Comparison of ENCODE assay signal across 25 cellular contexts in the genomic region with DNA sequence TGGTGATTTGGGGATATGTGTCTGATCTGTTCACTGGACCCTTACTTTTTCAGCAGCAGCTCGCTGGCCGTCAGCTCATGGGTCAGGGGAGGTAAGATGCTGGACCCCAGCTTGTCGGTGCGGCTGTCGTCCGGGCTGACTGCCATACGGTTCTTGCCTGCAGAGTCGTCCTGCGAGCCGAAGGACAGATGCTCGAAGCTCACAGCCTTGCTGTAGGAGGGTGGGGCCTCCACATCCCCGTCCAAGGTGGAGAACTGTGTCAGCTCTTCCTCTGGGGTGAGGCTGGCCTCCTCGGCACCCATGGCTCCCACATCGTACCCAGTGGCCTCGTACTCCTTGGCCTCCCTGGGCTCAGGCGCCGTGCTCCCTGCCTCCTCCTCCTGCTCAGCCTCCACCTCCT.
A peak's percentile ranks its signal among the peaks of the same experiment; 100 is the strongest.
DNase-seq lines count a peak whose midpoint lies in the region; ATAC-seq, FAIRE-seq and TF ChIP-seq lines count a peak whose summit lies in the region.
"Had no signal": no experiment of that assay in that cellular context is flagged by ENCODE, and none has a peak within 500 bp of the region (broad histone marks: within the 10 kb centered on the region; RNA-seq: fewer than 3 reads in every experiment).

No MANE protein-coding gene starts in this region.

- H3K27me3 Mint-ChIP-seq in stimulated activated memory B cell treated with anti-CD40 and anti-IgM and Interleukin-4, amounts not matched to agents 10 μg/mL and 1 μg/mL and 100 μg/mL, for 72 hours: peaks cover 9% of the 10 kb centered on the region

- no peaks in the 10 kb centered on the region; a peak in 1 of 7 replicates for H3K4me1 ChIP-seq in H1 (replicated peaks in 1 of 4; ENCODE audit: control insufficient read depth in 3 of 4, insufficient read depth in 4 of 4, low read length in 3 of 4)
- peaks cover 14% of the 10 kb centered on the region for H3K4me1 ChIP-seq in HepG2 (ENCODE audit: insufficient read depth, low read length)
- no peaks in the 10 kb centered on the region for H3K4me1 ChIP-seq in upper lobe of right lung
- no peaks in the 10 kb centered on the region for H3K4me1 ChIP-seq in mucosa of descending colon (ENCODE audit: low read depth)
- H3K4me1 ChIP-seq: A549; BE2C; BLaER1 treated with 17β-estradiol and CSF1 and Interleukin-3, amounts not matched to agents 10 nM and 100 nM had no signal

- H3K4me3 ChIP-seq in H1 (ENCODE audit: extremely low read depth in 1 of 4, insufficient read depth in 2 of 4, low read depth in 3 of 4, low read length in 4 of 4) (no peak overlapping the region), HepG2 (replicated peaks in 1 of 3; ENCODE audit: insufficient read depth in 1 of 3, low read depth in 2 of 3, low read length in 3 of 3) (no peak overlapping the region), upper lobe of right lung (no peak overlapping the region), mucosa of descending colon (no peak overlapping the region)
- H3K4me3 ChIP-seq: A549; BLaER1 treated with 17β-estradiol and CSF1 and Interleukin-3, amounts not matched to agents 10 nM and 100 nM had no signal

- TF ChIP-seq POLR2A in H1 (IDR thresholded peaks at IDR 0.05; ENCODE audit: control extremely low read depth in 1 of 2, low read depth in 2 of 2, low read length in 2 of 2): no peak
- no peak for TF ChIP-seq POLR2A in HepG2 (IDR thresholded peaks at IDR 0.05; ENCODE audit: insufficient read depth in 1 of 2, low read depth in 2 of 2, low read length in 2 of 2)

- H3K9ac ChIP-seq in H1 (replicated peaks in 1 of 4; ENCODE audit: extremely low read depth in 1 of 4, low read depth in 3 of 4, low read length in 3 of 4): no peak overlapping the region
- no peak overlapping the region for H3K9ac ChIP-seq in HepG2 (ENCODE audit: insufficient read depth, low read depth, low read length)
- H3K9ac ChIP-seq: BLaER1 treated with 17β-estradiol and CSF1 and Interleukin-3, amounts not matched to agents 10 nM and 100 nM had no signal

- CTCF ChIA-PET in H1 (lab: Charles Lee; ENCODE audit: partially characterized antibody): no interaction called here
- CTCF ChIA-PET in HepG2 (lab: Yijun Ruan, JAX; ENCODE audit: low intra/inter-chr PET ratio, low total read pairs): no interaction called here

- H3K9me3 ChIP-seq in H1 (ENCODE audit: insufficient read depth in 2 of 2, low read depth in 1 of 2, low read length in 1 of 2) (no peaks in the 10 kb centered on the region), HepG2 (ENCODE audit: low read length) (no peaks in the 10 kb centered on the region), upper lobe of right lung (no peaks in the 10 kb centered on the region), mucosa of descending colon (no peaks in the 10 kb centered on the region)
- H3K9me3 ChIP-seq: A549; BE2C; BLaER1 treated with 17β-estradiol and CSF1 and Interleukin-3, amounts not matched to agents 10 nM and 100 nM had no signal

- no peaks in the 10 kb centered on the region for H3K4me1 Mint-ChIP-seq in stimulated activated memory B cell treated with anti-CD40 and anti-IgM and Interleukin-4, amounts not matched to agents 10 μg/mL and 1 μg/mL and 100 μg/mL, for 72 hours
- H3K4me1 Mint-ChIP-seq: CD14-positive monocyte; CD8-positive, alpha-beta memory T cell had no signal

- no peak overlapping the region for H4K91ac ChIP-seq in H1 (replicated peaks; ENCODE audit: insufficient read length, low read length)

- no TSS peak for BruUV-seq in HepG2 (replicated peaks; lab: Mats Ljungman, UMichigan)

- no peaks in the 10 kb centered on the region for H4K20me1 ChIP-seq in H1 (replicated peaks in 1 of 2; ENCODE audit: control insufficient read depth in 1 of 2, insufficient read depth in 2 of 2, low read length in 2 of 2)
- H4K20me1 ChIP-seq in HepG2 (ENCODE audit: insufficient read depth, low read length): no peaks in the 10 kb centered on the region
- H4K20me1 ChIP-seq: BLaER1 treated with 17β-estradiol and CSF1 and Interleukin-3, amounts not matched to agents 10 nM and 100 nM had no signal

- no peak overlapping the region for H2BK5ac ChIP-seq in H1 (ENCODE audit: low read depth, low read length)

- H2BK20ac ChIP-seq in H1 (ENCODE audit: low read length): no peak overlapping the region

- no peak overlapping the region for H2AFZ ChIP-seq in H1 (ENCODE audit: low read length)
- no peak overlapping the region for H2AFZ ChIP-seq in HepG2 (ENCODE audit: low read length)

- TF ChIP-seq EP300 in H1 (IDR thresholded peaks at IDR 0.05; ENCODE audit: borderline replicate concordance in 1 of 2, low read depth in 2 of 2, low read length in 2 of 2) (no peak), HepG2 (IDR thresholded peaks at IDR 0.05; ENCODE audit: low read depth in 2 of 2, low read length in 2 of 2) (no peak), HepG2 (CRISPR knock-in tag; IDR thresholded peaks at IDR 0.05; ENCODE audit: borderline replicate concordance) (no peak)

- no peak overlapping the region for H3K4ac ChIP-seq in H1 (replicated peaks; ENCODE audit: insufficient read length, low read depth, low read length)

- WGBS in H1 (ENCODE audit: extremely low coverage in 1 of 2, insufficient coverage in 1 of 2, insufficient read length in 1 of 2, insufficient replicate concordance in 2 of 2, low coverage in 1 of 2, low lambda C conversion rate in 2 of 2, missing lambda C conversion rate in 1 of 2), 2 experiments: 92% methylated on average over 15 of the region's 17 CpGs; no CpG with 5 or more reads in 1 of the 2 experiments
- WGBS in HepG2 (ENCODE audit: low lambda C conversion rate): 81% methylated on average over 10 of the region's 17 CpGs

- no peak overlapping the region for H3K23ac ChIP-seq in H1 (ENCODE audit: insufficient read length)

- no peaks in the 10 kb centered on the region for H3K79me1 ChIP-seq in H1 (ENCODE audit: low read depth, low read length)

- no peaks in the 10 kb centered on the region for H3K36me3 Mint-ChIP-seq in stimulated activated memory B cell treated with anti-CD40 and anti-IgM and Interleukin-4, amounts not matched to agents 10 μg/mL and 1 μg/mL and 100 μg/mL, for 72 hours
- H3K36me3 Mint-ChIP-seq: CD14-positive monocyte; CD8-positive, alpha-beta memory T cell had no signal

- FAIRE-seq in H1 (lab: Jason Lieb, UNC) (no peak), HepG2 (lab: Jason Lieb, UNC) (no peak)
- FAIRE-seq: A549, GM12891, GM18507 had no signal

- H4K8ac ChIP-seq in H1 (ENCODE audit: extremely low read depth, insufficient read depth, low read length): peak overlapping the region; percentile 83; the same call in 1 of the 2 replicates

- TF ChIP-seq CTCF in H1 (IDR thresholded peaks at IDR 0.05; ENCODE audit: control extremely low read depth in 1 of 3, insufficient read depth in 1 of 3, low read depth in 1 of 3, low read length in 3 of 3) (no peak), HepG2 (CRISPR knock-in tag; IDR thresholded peaks at IDR 0.05) (no peak), upper lobe of right lung (IDR thresholded peaks at IDR 0.05) (no peak), mucosa of descending colon (IDR thresholded peaks at IDR 0.05) (no peak)

- no peak overlapping the region for H3K27ac ChIP-seq in H1 (ENCODE audit: low read depth, low read length)
- H3K27ac ChIP-seq in HepG2 (ENCODE audit: extremely low read length, insufficient read depth, low read length): no peak overlapping the region
- H3K27ac ChIP-seq in upper lobe of right lung: no peak overlapping the region
- H3K27ac ChIP-seq: A549; BLaER1 treated with 17β-estradiol and CSF1 and Interleukin-3, amounts not matched to agents 10 nM and 100 nM had no signal

- no peaks in the 10 kb centered on the region for H3K36me3 ChIP-seq in H1 (ENCODE audit: control insufficient read depth in 2 of 4, insufficient read depth in 4 of 4, low read length in 3 of 4)
- 0 out of 5 replicates have a peak, but pooled peaks cover 0 to 6% of the 10 kb centered on the region in 2 experiments for H3K36me3 ChIP-seq in HepG2 (replicated peaks in 1 of 2; ENCODE audit: control insufficient read depth in 1 of 2, insufficient read depth in 2 of 2, low read length in 2 of 2)
- no peaks in the 10 kb centered on the region for H3K36me3 ChIP-seq in upper lobe of right lung
- no peaks in the 10 kb centered on the region for H3K36me3 ChIP-seq in mucosa of descending colon (ENCODE audit: low read depth)
- H3K36me3 ChIP-seq: BE2C; BLaER1 treated with 17β-estradiol and CSF1 and Interleukin-3, amounts not matched to agents 10 nM and 100 nM had no signal

- H3K27ac Mint-ChIP-seq in stimulated activated memory B cell treated with anti-CD40 and anti-IgM and Interleukin-4, amounts not matched to agents 10 μg/mL and 1 μg/mL and 100 μg/mL, for 72 hours: no peak overlapping the region
- H3K27ac Mint-ChIP-seq: CD14-positive monocyte; CD4-positive, alpha-beta T cell; CD8-positive, alpha-beta memory T cell had no signal

- intact Hi-C loops in HepG2 (cut with micrococcal nuclease; ENCODE audit: unreplicated experiment): no loop called here
- intact Hi-C loops in upper lobe of right lung (cut with DNase I): loop anchor here (10.0 kb wide), 1 partner anchor 100 kb away; no protein-coding TSS in a partner anchor
- intact Hi-C loops in mucosa of descending colon (cut with DNase I, micrococcal nuclease): no loop called here

- H3K56ac ChIP-seq in H1 (replicated peaks; ENCODE audit: insufficient read length, low read depth, low read length): no peak overlapping the region

- H3K4me2 ChIP-seq in H1 (ENCODE audit: insufficient read depth in 1 of 2, low read depth in 2 of 2, low read length in 2 of 2) (no peak overlapping the region), HepG2 (ENCODE audit: low read depth, low read length) (0 out of 2 replicates have a peak overlapping the region, but pooled peaks have one; percentile 18)
- H3K4me2 ChIP-seq: A549; BLaER1 treated with 17β-estradiol and CSF1 and Interleukin-3, amounts not matched to agents 10 nM and 100 nM had no signal

- ATAC-seq in HepG2 (no peak; the same call in 2 of the 3 replicates), upper lobe of right lung (peak; percentile 44), mucosa of descending colon (no peak)
- ATAC-seq in stimulated activated memory B cell treated with anti-CD40 and anti-IgM and Interleukin-4, amounts not matched to agents 10 μg/mL and 1 μg/mL and 100 μg/mL, for 72 hours: no peak
- ATAC-seq: A549, HCT116 had no signal

- H3K27me3 ChIP-seq in H1 (replicated peaks in 1 of 4; ENCODE audit: control insufficient read depth in 3 of 4, extremely low read depth in 1 of 4, insufficient read depth in 3 of 4, low read length in 3 of 4) (no peaks in the 10 kb centered on the region), HepG2 (ENCODE audit: control insufficient read depth in 1 of 2, insufficient read depth in 2 of 2, low read length in 2 of 2) (no peaks in the 10 kb centered on the region), upper lobe of right lung (no peaks in the 10 kb centered on the region)
- H3K27me3 ChIP-seq: BLaER1 treated with 17β-estradiol and CSF1 and Interleukin-3, amounts not matched to agents 10 nM and 100 nM had no signal

- no peaks in the 10 kb centered on the region for H3K9me3 Mint-ChIP-seq in stimulated activated memory B cell treated with anti-CD40 and anti-IgM and Interleukin-4, amounts not matched to agents 10 μg/mL and 1 μg/mL and 100 μg/mL, for 72 hours
- H3K9me3 Mint-ChIP-seq: CD14-positive monocyte; CD4-positive, alpha-beta T cell; CD8-positive, alpha-beta memory T cell had no signal

- no peak overlapping the region for H3K14ac ChIP-seq in H1 (ENCODE audit: insufficient read length)

- H4K5ac ChIP-seq in H1 (ENCODE audit: insufficient read length, low read depth, low read length): no peak overlapping the region

- POLR2A ChIA-PET in H1 (lab: Charles Lee; ENCODE audit: partially characterized antibody): no interaction called here
- POLR2A ChIA-PET in HepG2 (lab: Yijun Ruan, JAX): no interaction called here

- H3K79me2 ChIP-seq in H1 (ENCODE audit: control insufficient read depth in 1 of 2, insufficient read depth in 2 of 2, low read length in 2 of 2) (no peaks in the 10 kb centered on the region), HepG2 (ENCODE audit: insufficient read depth, low read length) (no peaks in the 10 kb centered on the region)

- H2AK5ac ChIP-seq in H1 (ENCODE audit: low read depth, low read length): no peak overlapping the region

- no peak overlapping the region for H2BK15ac ChIP-seq in H1 (ENCODE audit: low read length)

- H2BK12ac ChIP-seq in H1 (ENCODE audit: low read depth, low read length): no peak overlapping the region

- TF ChIP-seq RAD21 in H1 (IDR thresholded peaks at IDR 0.05 in 1 of 2, conservative IDR thresholded peaks at IDR 0.05 in 1 of 2; ENCODE audit: low read depth in 2 of 2, low read length in 2 of 2) (no peak), HepG2 (CRISPR knock-in tag; IDR thresholded peaks at IDR 0.05) (no peak)

- no peaks in the 10 kb centered on the region for H3K23me2 ChIP-seq in H1 (ENCODE audit: low read depth, low read length)

- peak; percentile 71 for DNase-seq in NCI-H146 (lab: John Stamatoyannopoulos, UW)
- DNase-seq in NCI-H146 treated with DMSO at 0.1 percent for 48 hours (lab: John Stamatoyannopoulos, UW; ENCODE audit: unreplicated experiment): no peak
- no peak for DNase-seq in H1 (ENCODE audit: low read depth in 1 of 2, low spot score in 2 of 2)
- DNase-seq in HepG2 (ENCODE audit: low spot score): no peak
- no peak for DNase-seq in upper lobe of right lung
- DNase-seq in mucosa of descending colon: no peak
- no peak for DNase-seq in stimulated activated naive CD4-positive, alpha-beta T cell treated with Interleukin-2 at 50 U/mL for 16 hours (lab: John Stamatoyannopoulos, UW)
- DNase-seq: 8988T; ACHN; AML-193; BE2C; CD4-positive, alpha-beta T cell; CD8-positive, alpha-beta memory T cell; DMS79; EL; GDM1; GOT3; H7 had no signal

- H3K4me3 Mint-ChIP-seq in stimulated activated memory B cell treated with anti-CD40 and anti-IgM and Interleukin-4, amounts not matched to agents 10 μg/mL and 1 μg/mL and 100 μg/mL, for 72 hours: no peak overlapping the region
- H3K4me3 Mint-ChIP-seq: CD14-positive monocyte; CD4-positive, alpha-beta T cell; CD8-positive, alpha-beta memory T cell had no signal

- no peak overlapping the region for H3K18ac ChIP-seq in H1 (ENCODE audit: extremely low read depth, low read length)

- in situ Hi-C loops in HepG2 (cut with HindIII; ENCODE audit: extremely low pct_ligation_motif_present, low pct_unique_long_range_greater_than_20kb): no loop called here

- H2BK120ac ChIP-seq in H1 (replicated peaks; ENCODE audit: low read depth, low read length): no peak overlapping the region
